ENCODE assay signal across 21 cellular contexts in the genomic region with DNA sequence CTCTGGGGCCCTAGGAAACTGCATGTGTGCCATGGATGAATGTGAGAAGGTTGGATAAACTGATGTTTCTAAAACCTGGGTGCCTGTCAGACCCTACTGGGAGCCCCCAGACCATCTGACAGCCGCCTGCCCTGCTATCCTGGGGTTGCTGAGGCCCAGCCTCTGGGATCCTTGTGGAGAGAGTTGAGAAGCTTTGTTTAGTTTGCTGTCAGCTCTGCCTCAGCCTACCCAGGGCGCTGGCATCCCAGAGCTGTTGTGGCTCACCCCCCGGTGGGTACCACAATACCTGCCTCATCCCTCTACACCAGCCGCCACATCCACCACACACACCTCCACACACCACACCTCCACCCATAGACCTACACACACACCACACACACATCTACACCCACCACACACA. TPM values are rescaled to one million over a fixed set of nuclear protein-coding genes. Genes with fewer than 3 reads are reported as not detected.
DNase-seq lines count a peak whose midpoint lies in the region; ATAC-seq, FAIRE-seq and TF ChIP-seq lines count a peak whose summit lies in the region.
"Had no signal": no experiment of that assay in that cellular context is flagged by ENCODE, and none has a peak within 500 bp of the region (broad histone marks: within the 10 kb centered on the region; RNA-seq: fewer than 3 reads in every experiment).

No MANE protein-coding gene starts in this region.

- no peak overlapping the region for H3K4me3 ChIP-seq in mesenchymal stem cell (ENCODE audit: insufficient read depth in 1 of 2, low read depth in 1 of 2, low read length in 2 of 2)
- H3K4me3 ChIP-seq: MG63, SK-N-MC had no signal

- no peaks in the 10 kb centered on the region for H3K9me3 ChIP-seq in T-helper 17 cell (ENCODE audit: control insufficient read depth, low read length, poor library complexity, severe bottlenecking)
- no peaks in the 10 kb centered on the region for H3K9me3 ChIP-seq in mesenchymal stem cell (ENCODE audit: control insufficient read depth, low read length)
- H3K9me3 ChIP-seq: BE2C, MG63 had no signal

- peak; percentile 35 for FAIRE-seq in GM12891 (lab: Jason Lieb, UNC)
- FAIRE-seq in GM12892 (lab: Jason Lieb, UNC): no peak

- peak overlapping the region; percentile 26 for H3K27ac Mint-ChIP-seq in activated T-cell treated with anti-CD3 and anti-CD28 coated beads, Interleukin-2, amount 50 U/mL, for 24 hours
- no peak overlapping the region for H3K27ac Mint-ChIP-seq in T-helper 17 cell
- H3K27ac Mint-ChIP-seq: CD8-positive, alpha-beta T cell had no signal

- H3K27me3 Mint-ChIP-seq in activated T-cell treated with anti-CD3 and anti-CD28 coated beads, Interleukin-2, amount 50 U/mL, for 24 hours: no peaks in the 10 kb centered on the region
- no peaks in the 10 kb centered on the region for H3K27me3 Mint-ChIP-seq in activated T-cell treated with anti-CD3 and anti-CD28 coated beads, Interleukin-2, amount 50 U/mL, for 4 hours (ENCODE audit: low read depth)
- no peaks in the 10 kb centered on the region for H3K27me3 Mint-ChIP-seq in T-helper 17 cell

- H3K18ac ChIP-seq in mesenchymal stem cell (ENCODE audit: low read depth in 1 of 2, low read length in 2 of 2): no peak overlapping the region

- H3K4me2 ChIP-seq in mesenchymal stem cell (ENCODE audit: low read length, poor library complexity, severe bottlenecking): no peak overlapping the region

- H3K4ac ChIP-seq in mesenchymal stem cell (ENCODE audit: low read depth in 1 of 2, low read length in 2 of 2): no peak overlapping the region

- H3K4me1 ChIP-seq in mesenchymal stem cell (ENCODE audit: control insufficient read depth, insufficient read depth, low read depth, low read length): peaks cover 11% of the 10 kb centered on the region
- H3K4me1 ChIP-seq: BE2C had no signal

- H3K79me1 ChIP-seq in mesenchymal stem cell (replicated peaks; ENCODE audit: low read length, poor library complexity, severe bottlenecking): no peaks in the 10 kb centered on the region

- no peak overlapping the region for H3K14ac ChIP-seq in mesenchymal stem cell (ENCODE audit: low read length in 2 of 2)

- no peak overlapping the region for H2BK5ac ChIP-seq in mesenchymal stem cell (ENCODE audit: low read depth, low read length, poor library complexity, severe bottlenecking)

- no peak overlapping the region for H2AFZ ChIP-seq in mesenchymal stem cell (ENCODE audit: low read depth, low read length)

- no peak overlapping the region for H3K4me3 Mint-ChIP-seq in activated T-cell treated with anti-CD3 and anti-CD28 coated beads, Interleukin-2, amount 50 U/mL, for 24 hours
- no peak overlapping the region for H3K4me3 Mint-ChIP-seq in activated T-cell treated with anti-CD3 and anti-CD28 coated beads, Interleukin-2, amount 50 U/mL, for 4 hours
- no peak overlapping the region for H3K4me3 Mint-ChIP-seq in T-helper 17 cell
- H3K4me3 Mint-ChIP-seq: CD8-positive, alpha-beta T cell; H9 had no signal

- H2AK5ac ChIP-seq in mesenchymal stem cell (ENCODE audit: low read length, severe bottlenecking): no peak overlapping the region

- no peak overlapping the region for H3K27ac ChIP-seq in mesenchymal stem cell (ENCODE audit: low read length, poor library complexity, severe bottlenecking)
- H3K27ac ChIP-seq: SK-N-MC had no signal

- no peak overlapping the region for H2BK12ac ChIP-seq in mesenchymal stem cell (ENCODE audit: low read length in 2 of 2)

- H4K91ac ChIP-seq in mesenchymal stem cell (ENCODE audit: low read length): peak overlapping the region; percentile 29

- H3K36me3 Mint-ChIP-seq in activated T-cell treated with anti-CD3 and anti-CD28 coated beads, Interleukin-2, amount 50 U/mL, for 24 hours (ENCODE audit: low read depth): peaks cover 54% of the 10 kb centered on the region
- peaks cover 14% of the 10 kb centered on the region for H3K36me3 Mint-ChIP-seq in activated T-cell treated with anti-CD3 and anti-CD28 coated beads, Interleukin-2, amount 50 U/mL, for 4 hours (ENCODE audit: insufficient read depth)
- peaks cover 8% of the 10 kb centered on the region for H3K36me3 Mint-ChIP-seq in T-helper 17 cell (ENCODE audit: low read depth)

- no peaks in the 10 kb centered on the region for H3K27me3 ChIP-seq in mesenchymal stem cell (ENCODE audit: control insufficient read depth in 1 of 2, insufficient read depth in 1 of 2, low read length in 2 of 2)
- H3K27me3 ChIP-seq: BE2C, MG63 had no signal

- H3K23ac ChIP-seq in mesenchymal stem cell (ENCODE audit: low read length in 2 of 2): no peak overlapping the region

- no peaks in the 10 kb centered on the region for H3K9me3 Mint-ChIP-seq in activated T-cell treated with anti-CD3 and anti-CD28 coated beads, Interleukin-2, amount 50 U/mL, for 24 hours
- no peaks in the 10 kb centered on the region for H3K9me3 Mint-ChIP-seq in activated T-cell treated with anti-CD3 and anti-CD28 coated beads, Interleukin-2, amount 50 U/mL, for 4 hours
- H3K9me3 Mint-ChIP-seq: CD8-positive, alpha-beta T cell; H9 had no signal

- peaks cover 85 to 89% of the 10 kb centered on the region in 2 experiments for H3K36me3 ChIP-seq in mesenchymal stem cell (ENCODE audit: control insufficient read depth in 1 of 2, insufficient read depth in 2 of 2, low read depth in 1 of 2, low read length in 2 of 2)
- H3K36me3 ChIP-seq: MG63 had no signal

- H2BK15ac ChIP-seq in mesenchymal stem cell (ENCODE audit: low read depth, poor library complexity, severe bottlenecking): no peak overlapping the region

- WGBS in mesenchymal stem cell: 94% methylated on average over 4 of the region's 4 CpGs

- no peak for DNase-seq in activated T-cell treated with anti-CD3 and anti-CD28 coated beads, Interleukin-2, amount 50 U/mL, for 24 hours
- no peak for DNase-seq in activated T-cell treated with anti-CD3 and anti-CD28 coated beads, Interleukin-2, amount 50 U/mL, for 4 hours
- DNase-seq in GM12891 (ENCODE audit: insufficient read length, low spot score) (no peak), T-helper 17 cell (no peak), mesenchymal stem cell (no peak), dedifferentiated amniotic fluid mesenchymal stem cell (ENCODE audit: extremely low spot score) (no peak), T-helper 2 cell (no peak), GM12892 (ENCODE audit: insufficient read length) (no peak)
- DNase-seq: 8988T; BE2C; CD8-positive, alpha-beta T cell; H9; Kasumi-1; MG63; NCI-H1092; NCI-H1436 treated with DMSO at 0.1 percent for 48 hours; NCI-H2029; NCI-H345; NCI-H526; SHP77 had no signal

- TF ChIP-seq POLR2A in GM12891 (IDR thresholded peaks at IDR 0.05; ENCODE audit: low read depth, low read length) (no peak), GM12892 (IDR thresholded peaks at IDR 0.05; ENCODE audit: low read depth, low read length) (no peak)

- H3K9ac ChIP-seq in mesenchymal stem cell (ENCODE audit: low read length): no peak overlapping the region

- no peaks in the 10 kb centered on the region for H3K4me1 Mint-ChIP-seq in activated T-cell treated with anti-CD3 and anti-CD28 coated beads, Interleukin-2, amount 50 U/mL, for 24 hours (ENCODE audit: low read depth)
- no peaks in the 10 kb centered on the region for H3K4me1 Mint-ChIP-seq in activated T-cell treated with anti-CD3 and anti-CD28 coated beads, Interleukin-2, amount 50 U/mL, for 4 hours (ENCODE audit: low read depth)
- H3K4me1 Mint-ChIP-seq in T-helper 17 cell: peaks cover 4% of the 10 kb centered on the region

- H4K8ac ChIP-seq in mesenchymal stem cell (ENCODE audit: low read length): no peak overlapping the region

- H2BK120ac ChIP-seq in mesenchymal stem cell (ENCODE audit: low read depth, low read length): no peak overlapping the region

- ATAC-seq in activated T-cell treated with anti-CD3 and anti-CD28 coated beads, Interleukin-2, amount 50 U/mL, for 4 hours: no peak
- peak; percentile 22 for ATAC-seq in T-helper 17 cell
- ATAC-seq: CD8-positive, alpha-beta T cell had no signal

TF ChIP-seq in GM12891, 5 proteins besides CTCF, POLR2A, EP300 and RAD21:
- no peak for TF ChIP-seq SPI1 (IDR thresholded peaks at IDR 0.05; ENCODE audit: low read depth, low read length)
- TF ChIP-seq POU2F2 (IDR thresholded peaks at IDR 0.05; ENCODE audit: low read depth, low read length): no peak
- TF ChIP-seq POLR2AphosphoS5 (IDR thresholded peaks at IDR 0.05; ENCODE audit: low read depth, low read length): no peak
- TF ChIP-seq PAX5 (IDR thresholded peaks at IDR 0.05; ENCODE audit: insufficient read depth, low read length, severe bottlenecking): no peak
- TF ChIP-seq TAF1 (IDR thresholded peaks at IDR 0.05; ENCODE audit: low read depth, low read length): no peak

RNA-seq across cellular contexts. Expression of a gene that starts 38.5 kb away (rescaled TPM):
- total RNA-seq in activated T-cell treated with anti-CD3 and anti-CD28 coated beads, Interleukin-2, amount 50 U/mL, for 4 hours: 1 to 10 TPM; 1.2 to 3.0 (median 1.4) TPM
- polyA plus RNA-seq in GM12891 (2012; ENCODE audit: low read depth, missing spikeins): 16.0 TPM
- 1 to 10 TPM; 1.1 to 3.0 TPM for total RNA-seq in T-helper 17 cell
- polyA plus RNA-seq in mesenchymal stem cell (2013, experiment 1 of 2): 24.1 TPM
- 24.2 TPM for polyA plus RNA-seq in mesenchymal stem cell (2013, experiment 2 of 2)
- 9.7 TPM for polyA plus RNA-seq in GM12892 (2012; ENCODE audit: missing spikeins)

RNA-seq across cellular contexts. Expression of a gene that starts 42.7 kb away (rescaled TPM):
- 10 to 100 TPM; 20.5 to 24.7 (median 23.0) TPM for total RNA-seq in activated T-cell treated with anti-CD3 and anti-CD28 coated beads, Interleukin-2, amount 50 U/mL, for 4 hours
- 17.6 TPM for polyA plus RNA-seq in GM12891 (2012; ENCODE audit: low read depth, missing spikeins)
- total RNA-seq in T-helper 17 cell: 100 to 1,000 TPM; 166 to 178 TPM
- 48.3 TPM for polyA plus RNA-seq in mesenchymal stem cell (2013, experiment 1 of 2)
- polyA plus RNA-seq in mesenchymal stem cell (2013, experiment 2 of 2): 46.7 TPM
- polyA plus RNA-seq in GM12892 (2012; ENCODE audit: missing spikeins): 11.3 TPM

RNA-seq across cellular contexts. Expression of a gene that starts 57.5 kb away (rescaled TPM):
- 100 to 1,000 TPM; 342 to 399 (median 361) TPM for total RNA-seq in activated T-cell treated with anti-CD3 and anti-CD28 coated beads, Interleukin-2, amount 50 U/mL, for 4 hours
- 112 TPM for polyA plus RNA-seq in GM12891 (2012; ENCODE audit: low read depth, missing spikeins)
- total RNA-seq in T-helper 17 cell: 10 to 100 TPM; 22.6 to 32.6 TPM
- polyA plus RNA-seq in mesenchymal stem cell (2013, experiment 1 of 2): 6.9 TPM
- polyA plus RNA-seq in mesenchymal stem cell (2013, experiment 2 of 2): 7.5 TPM
- polyA plus RNA-seq in GM12892 (2012; ENCODE audit: missing spikeins): 105 TPM

Comparison
In these comparisons a context has a peak if more than half of its experiments do, and no peak if none do; other contexts are left out.
1. RNA of a gene that starts 42.7 kb away (total RNA-seq): 166 to 178 TPM in T-helper 17 cell; 20.5 to 24.7 TPM in activated T-cell treated with anti-CD3 and anti-CD28 coated beads, Interleukin-2, amount 50 U/mL, for 4 hours; every median in the first group is over 4 times any median in the second.
2. RNA of a gene that starts 57.5 kb away (total RNA-seq): 342 to 399 TPM in activated T-cell treated with anti-CD3 and anti-CD28 coated beads, Interleukin-2, amount 50 U/mL, for 4 hours; 22.6 to 32.6 TPM in T-helper 17 cell; every median in the first group is over 10 times any median in the second.